Comparison of ENCODE assay signal across 1 cellular context in genomic region chr19:34265221-34265650, GRCh38.
TF ChIP-seq lines count a peak whose summit lies in the region.

No MANE protein-coding gene starts in this region.

TF ChIP-seq in GM23338, 12 proteins besides CTCF, POLR2A, EP300 and RAD21 (continued from another document):
- TF ChIP-seq REST (IDR thresholded peaks at IDR 0.05; ENCODE audit: unreplicated experiment) (no peak), CREB1 (CRISPR knock-in tag; IDR thresholded peaks at IDR 0.05; ENCODE audit: low read depth) (no peak)
